ENCODE assay signal across 1 cellular context in the genomic region with DNA sequence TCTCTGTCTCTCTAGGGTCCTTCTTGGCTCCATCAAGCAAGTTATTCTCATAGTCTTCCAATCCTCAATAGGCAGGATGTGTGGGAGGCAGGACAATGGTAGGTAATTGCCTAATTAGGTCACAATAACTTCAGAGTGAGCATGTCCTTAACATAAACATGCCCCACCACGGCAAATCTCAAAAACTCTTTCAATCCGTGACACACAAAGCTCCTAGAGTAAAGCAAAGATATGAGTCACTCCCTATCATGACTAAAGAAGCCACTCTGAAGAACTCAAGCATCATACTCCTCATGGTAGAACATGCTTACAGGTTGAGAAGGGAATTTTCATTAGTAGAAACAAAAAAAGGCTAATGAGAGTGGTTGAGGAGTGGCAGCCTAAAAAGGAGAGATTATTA.
TF ChIP-seq lines count a peak whose summit lies in the region.

No MANE protein-coding gene starts in this region.

TF ChIP-seq in WTC11, 78 proteins besides CTCF, POLR2A, EP300 and RAD21 (continued from another document):
- TF ChIP-seq, protein P1, sequence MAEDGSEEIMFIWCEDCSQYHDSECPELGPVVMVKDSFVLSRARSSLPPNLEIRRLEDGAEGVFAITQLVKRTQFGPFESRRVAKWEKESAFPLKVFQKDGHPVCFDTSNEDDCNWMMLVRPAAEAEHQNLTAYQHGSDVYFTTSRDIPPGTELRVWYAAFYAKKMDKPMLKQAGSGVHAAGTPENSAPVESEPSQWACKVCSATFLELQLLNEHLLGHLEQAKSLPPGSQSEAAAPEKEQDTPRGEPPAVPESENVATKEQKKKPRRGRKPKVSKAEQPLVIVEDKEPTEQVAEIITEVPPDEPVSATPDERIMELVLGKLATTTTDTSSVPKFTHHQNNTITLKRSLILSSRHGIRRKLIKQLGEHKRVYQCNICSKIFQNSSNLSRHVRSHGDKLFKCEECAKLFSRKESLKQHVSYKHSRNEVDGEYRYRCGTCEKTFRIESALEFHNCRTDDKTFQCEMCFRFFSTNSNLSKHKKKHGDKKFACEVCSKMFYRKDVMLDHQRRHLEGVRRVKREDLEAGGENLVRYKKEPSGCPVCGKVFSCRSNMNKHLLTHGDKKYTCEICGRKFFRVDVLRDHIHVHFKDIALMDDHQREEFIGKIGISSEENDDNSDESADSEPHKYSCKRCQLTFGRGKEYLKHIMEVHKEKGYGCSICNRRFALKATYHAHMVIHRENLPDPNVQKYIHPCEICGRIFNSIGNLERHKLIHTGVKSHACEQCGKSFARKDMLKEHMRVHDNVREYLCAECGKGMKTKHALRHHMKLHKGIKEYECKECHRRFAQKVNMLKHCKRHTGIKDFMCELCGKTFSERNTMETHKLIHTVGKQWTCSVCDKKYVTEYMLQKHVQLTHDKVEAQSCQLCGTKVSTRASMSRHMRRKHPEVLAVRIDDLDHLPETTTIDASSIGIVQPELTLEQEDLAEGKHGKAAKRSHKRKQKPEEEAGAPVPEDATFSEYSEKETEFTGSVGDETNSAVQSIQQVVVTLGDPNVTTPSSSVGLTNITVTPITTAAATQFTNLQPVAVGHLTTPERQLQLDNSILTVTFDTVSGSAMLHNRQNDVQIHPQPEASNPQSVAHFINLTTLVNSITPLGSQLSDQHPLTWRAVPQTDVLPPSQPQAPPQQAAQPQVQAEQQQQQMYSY (CRISPR knock-in tag; IDR thresholded peaks at IDR 0.05) = no peak
- TF ChIP-seq ZNF263 (CRISPR knock-in tag; IDR thresholded peaks at IDR 0.05; ENCODE audit: low read depth) (no peak), GABPB1 (CRISPR knock-in tag; IDR thresholded peaks at IDR 0.05) (no peak), NFYB (CRISPR knock-in tag; conservative IDR thresholded peaks at IDR 0.05; ENCODE audit: low read depth) (no peak)
TF ChIP-seq in WTC11: peak in this region for 0.
